In the genomic region with DNA sequence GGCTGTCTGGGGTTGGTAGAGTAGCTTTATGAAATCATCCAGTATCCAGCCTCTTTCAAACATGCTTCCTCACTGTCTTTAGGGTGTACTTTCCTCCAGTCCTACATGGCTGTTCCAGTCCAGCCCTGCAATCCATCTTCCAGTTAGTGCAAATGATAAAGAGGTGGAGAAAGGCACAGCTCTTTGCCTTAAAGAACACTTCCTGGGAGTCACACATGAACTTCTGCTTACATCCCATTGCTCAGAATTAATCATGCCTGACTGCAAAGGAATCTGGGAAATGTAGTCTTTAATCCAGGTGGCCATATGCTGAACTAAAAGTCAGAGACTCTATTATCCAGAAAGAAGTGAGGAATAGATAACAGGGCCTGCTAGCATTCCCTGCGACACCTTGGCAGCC, we compare ENCODE assay signal across 8 cellular contexts.
DNase-seq lines count a peak whose midpoint lies in the region; ATAC-seq and TF ChIP-seq lines count a peak whose summit lies in the region.

No MANE protein-coding gene starts in this region.

- H3K4me1 ChIP-seq in BLaER1 treated with 17β-estradiol and CSF1 and Interleukin-3, amounts not matched to agents 10 nM and 100 nM, result peaks cover 13 to 30% (median 17%) of the 10 kb centered on the region in 10 experiments; a peak in 19 of 20 replicates
- no peaks in the 10 kb centered on the region for H3K4me1 ChIP-seq in upper lobe of right lung

- no peak overlapping the region for H3K4me3 ChIP-seq in BLaER1 treated with 17β-estradiol and CSF1 and Interleukin-3, amounts not matched to agents 10 nM and 100 nM
- no peak overlapping the region for H3K4me3 ChIP-seq in HL-60 (replicated peaks; ENCODE audit: insufficient read depth, low read length)
- no peak overlapping the region for H3K4me3 ChIP-seq in upper lobe of right lung
- H3K4me3 ChIP-seq in dorsolateral prefrontal cortex, result no peak overlapping the region

- no peak overlapping the region for H3K9ac ChIP-seq in BLaER1 treated with 17β-estradiol and CSF1 and Interleukin-3, amounts not matched to agents 10 nM and 100 nM

- no peak for TF ChIP-seq CTCF in HL-60 (IDR thresholded peaks at IDR 0.05; ENCODE audit: insufficient read depth, low read length)
- TF ChIP-seq CTCF in upper lobe of right lung (IDR thresholded peaks at IDR 0.05), result no peak
- no peak for TF ChIP-seq CTCF in dorsolateral prefrontal cortex (IDR thresholded peaks at IDR 0.05 in 54 of 56, conservative IDR thresholded peaks at IDR 0.05 in 2 of 56; ENCODE audit: low read depth in 1 of 56, partially characterized antibody in 56 of 56)

- H3K9me3 ChIP-seq in BLaER1 treated with 17β-estradiol and CSF1 and Interleukin-3, amounts not matched to agents 10 nM and 100 nM (replicated peaks in 1 of 11), result no peaks in the 10 kb centered on the region
- no peaks in the 10 kb centered on the region for H3K9me3 ChIP-seq in upper lobe of right lung

- H3K36me3 ChIP-seq in BLaER1 treated with 17β-estradiol and CSF1 and Interleukin-3, amounts not matched to agents 10 nM and 100 nM, result no peaks in the 10 kb centered on the region
- H3K36me3 ChIP-seq in upper lobe of right lung, result no peaks in the 10 kb centered on the region

- H3K27me3 ChIP-seq in BLaER1 treated with 17β-estradiol and CSF1 and Interleukin-3, amounts not matched to agents 10 nM and 100 nM, result no peaks in the 10 kb centered on the region
- H3K27me3 ChIP-seq in HL-60 (ENCODE audit: insufficient read depth, poor library complexity, severe bottlenecking) (no peaks in the 10 kb centered on the region), upper lobe of right lung (no peaks in the 10 kb centered on the region), dorsolateral prefrontal cortex (no peaks in the 10 kb centered on the region)

- no peaks in the 10 kb centered on the region for H4K20me1 ChIP-seq in BLaER1 treated with 17β-estradiol and CSF1 and Interleukin-3, amounts not matched to agents 10 nM and 100 nM

- DNase-seq in HL-60 (ENCODE audit: low read depth in 1 of 2, low spot score in 1 of 2) (peak; percentile 80 to 86), foreskin melanocyte (peak; percentile 44), upper lobe of right lung (no peak), dorsolateral prefrontal cortex (no peak)

- intact Hi-C loops in upper lobe of right lung (cut with DNase I), result no loop called here
- intact Hi-C loops in dorsolateral prefrontal cortex (cut with DNase I), result no loop called here

- ATAC-seq in upper lobe of right lung (peak; percentile 81), HG03139 (IDR thresholded peaks at IDR 0.05; ENCODE audit: unreplicated experiment) (no peak), HG03097 (IDR thresholded peaks at IDR 0.05; ENCODE audit: low FRiP score, unreplicated experiment) (no peak)

- H3K4me2 ChIP-seq in BLaER1 treated with 17β-estradiol and CSF1 and Interleukin-3, amounts not matched to agents 10 nM and 100 nM, result peak overlapping the region; percentile 18 to 73 (median 52)

- TF ChIP-seq POLR2A in Raji (IDR thresholded peaks at IDR 0.05; ENCODE audit: insufficient read depth, low read depth, low read length), result 0 out of 2 replicates have a peak, but pooled peaks have one; percentile 26

- peak overlapping the region in 7 of 11 experiments; percentile 17 to 54 (median 44); a peak in 11 of 22 replicates for H3K27ac ChIP-seq in BLaER1 treated with 17β-estradiol and CSF1 and Interleukin-3, amounts not matched to agents 10 nM and 100 nM
- peak overlapping the region; percentile 40 for H3K27ac ChIP-seq in HL-60 (replicated peaks)
- H3K27ac ChIP-seq in upper lobe of right lung, result no peak overlapping the region
- no peak overlapping the region for H3K27ac ChIP-seq in dorsolateral prefrontal cortex

Comparison
In these comparisons a context has a peak if more than half of its experiments do, and no peak if none do; other contexts are left out.
1. H3K27ac ChIP-seq: peak in BLaER1 treated with 17β-estradiol and CSF1 and Interleukin-3, amounts not matched to agents 10 nM and 100 nM (7 of 11) and HL-60 (single experiment); none in upper lobe of right lung (single experiment) and dorsolateral prefrontal cortex (0 of 59).
2. DNase-seq: peak in HL-60 (2 of 2) and foreskin melanocyte (single experiment); none in upper lobe of right lung (single experiment) and dorsolateral prefrontal cortex (0 of 10).